ENCODE assay signal across 16 cellular contexts in the genomic region with DNA sequence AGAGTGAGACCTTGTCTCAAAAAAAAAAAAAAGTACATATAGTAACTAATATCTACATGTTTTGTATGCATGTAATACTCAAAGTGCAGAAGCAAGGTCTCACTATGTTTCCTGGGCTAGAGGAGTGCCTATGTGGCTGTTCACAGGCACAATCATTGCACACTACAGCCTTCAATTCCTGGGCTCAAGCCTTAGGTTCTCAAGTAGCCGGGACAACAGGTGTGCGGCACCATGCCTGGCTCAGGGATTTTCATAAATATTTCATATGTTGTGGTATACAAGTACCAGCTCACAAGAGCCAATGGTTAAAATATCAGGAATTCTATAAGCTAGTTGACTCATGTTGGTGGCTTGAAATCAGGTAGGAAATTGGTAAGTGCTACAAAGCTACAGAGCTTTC.
DNase-seq lines count a peak whose midpoint lies in the region; ATAC-seq, FAIRE-seq and TF ChIP-seq lines count a peak whose summit lies in the region.
"Had no signal": no experiment of that assay in that cellular context is flagged by ENCODE, and none has a peak within 500 bp of the region (broad histone marks: within the 10 kb centered on the region; RNA-seq: fewer than 3 reads in every experiment).

No MANE protein-coding gene starts in this region.

- H2BK120ac ChIP-seq in H1 (replicated peaks; ENCODE audit: low read depth, low read length) = peak overlapping the region; percentile 79
- peak overlapping the region; percentile 14 for H2BK120ac ChIP-seq in mesendoderm (ENCODE audit: low read depth, low read length)

- no peak overlapping the region; the same call in 1 of the 2 replicates for H2BK12ac ChIP-seq in H1 (ENCODE audit: low read depth, low read length)

- H3K23me2 ChIP-seq in H1 (ENCODE audit: low read depth, low read length) = no peaks in the 10 kb centered on the region

- H3K23ac ChIP-seq in H1 (ENCODE audit: insufficient read length) = no peak overlapping the region
- H3K23ac ChIP-seq in mesendoderm (ENCODE audit: low read length) = no peak overlapping the region

- H3K9me3 ChIP-seq in HUES6 (ENCODE audit: control insufficient read depth, insufficient read depth, low read depth, low read length) = no peaks in the 10 kb centered on the region
- H3K9me3 ChIP-seq in H1 (ENCODE audit: insufficient read depth in 2 of 2, low read depth in 1 of 2, low read length in 1 of 2) = no peaks in the 10 kb centered on the region
- H3K9me3 ChIP-seq: BLaER1 treated with 17β-estradiol and CSF1 and Interleukin-3, amounts not matched to agents 10 nM and 100 nM had no signal

- DNase-seq in GM18507 (ENCODE audit: extremely low spot score, insufficient read length, low read depth) (no peak), H1 (ENCODE audit: low read depth in 1 of 2, low spot score in 2 of 2) (peak in 1 of 2 experiments; percentile 37), mesendoderm (no peak), NCI-H1105 treated with DMSO at 0.1 percent for 48 hours (lab: John Stamatoyannopoulos, UW) (no peak), NCI-H1694 (lab: John Stamatoyannopoulos, UW) (no peak), SHP77 treated with DMSO at 0.1 percent for 48 hours (lab: John Stamatoyannopoulos, UW) (no peak)
- DNase-seq: ACHN; CD4-positive, CD25-positive, alpha-beta regulatory T cell; DMS 273 treated with DMSO at 0.1 percent for 48 hours; H7 had no signal

- no peak for TF ChIP-seq EP300 in H1 (IDR thresholded peaks at IDR 0.05; ENCODE audit: borderline replicate concordance in 1 of 2, low read depth in 2 of 2, low read length in 2 of 2)

- H4K20me1 ChIP-seq in H1 (replicated peaks in 1 of 2; ENCODE audit: control insufficient read depth in 1 of 2, insufficient read depth in 2 of 2, low read length in 2 of 2) = no peaks in the 10 kb centered on the region
- H4K20me1 ChIP-seq: BLaER1 treated with 17β-estradiol and CSF1 and Interleukin-3, amounts not matched to agents 10 nM and 100 nM had no signal

- H2BK5ac ChIP-seq in H1 (ENCODE audit: low read depth, low read length) (peak overlapping the region; percentile 73), mesendoderm (ENCODE audit: low read length) (no peak overlapping the region)

- H2BK20ac ChIP-seq in H1 (ENCODE audit: low read length) = no peak overlapping the region

- 0 out of 2 replicates have a peak overlapping the region, but pooled peaks have one; percentile 74 for H3K27ac ChIP-seq in HUES6 (ENCODE audit: low read depth, low read length)
- no peak overlapping the region for H3K27ac ChIP-seq in H1 (ENCODE audit: low read depth, low read length)
- H3K27ac ChIP-seq in mesendoderm (ENCODE audit: low read depth, low read length) = no peak overlapping the region
- H3K27ac ChIP-seq: BLaER1 treated with 17β-estradiol and CSF1 and Interleukin-3, amounts not matched to agents 10 nM and 100 nM had no signal

- H3K4me3 ChIP-seq in HUES6 (ENCODE audit: low read depth, low read length) = no peak overlapping the region
- H3K4me3 ChIP-seq in H1 (ENCODE audit: extremely low read depth in 1 of 4, insufficient read depth in 2 of 4, low read depth in 3 of 4, low read length in 4 of 4) = no peak overlapping the region
- H3K4me3 ChIP-seq in mesendoderm (ENCODE audit: low read length) = no peak overlapping the region
- H3K4me3 ChIP-seq: BLaER1 treated with 17β-estradiol and CSF1 and Interleukin-3, amounts not matched to agents 10 nM and 100 nM; GM12878 had no signal

- POLR2A ChIA-PET in H1 (lab: Charles Lee; ENCODE audit: partially characterized antibody) = interaction anchor here (0.6 to 2.3 kb wide), 9 partner anchors 8 to 86 kb away, joined by 3 to 12 read pairs (median 4); no protein-coding TSS in a partner anchor

- TF ChIP-seq CTCF in H1 (IDR thresholded peaks at IDR 0.05; ENCODE audit: control extremely low read depth in 1 of 3, insufficient read depth in 1 of 3, low read depth in 1 of 3, low read length in 3 of 3) = no peak

- no peak overlapping the region for H3K18ac ChIP-seq in H1 (ENCODE audit: extremely low read depth, low read length)
- peak overlapping the region; percentile 80 for H3K18ac ChIP-seq in mesendoderm (ENCODE audit: low read length)

- FAIRE-seq in GM18507 (lab: Jason Lieb, UNC) (peak; percentile 29), H1 (lab: Jason Lieb, UNC) (no peak)
- FAIRE-seq: GM12878, GM19239, HepG2 had no signal

- H3K4ac ChIP-seq in H1 (replicated peaks; ENCODE audit: insufficient read length, low read depth, low read length) (no peak overlapping the region), mesendoderm (ENCODE audit: low read depth, low read length) (no peak overlapping the region)

- H2AK5ac ChIP-seq in H1 (ENCODE audit: low read depth, low read length) = peak overlapping the region; percentile 43; the same call in 1 of the 2 replicates
- no peak overlapping the region for H2AK5ac ChIP-seq in mesendoderm (ENCODE audit: low read length)

- CTCF ChIA-PET in H1 (lab: Charles Lee; ENCODE audit: partially characterized antibody) = interaction anchor here (0.5 to 1.7 kb wide), 4 partner anchors 14 to 31 kb away, joined by 3 to 5 read pairs (median 4); no protein-coding TSS in a partner anchor

- H3K36me3 ChIP-seq in HUES6 (ENCODE audit: control insufficient read depth, insufficient read depth, low read length) (peaks cover 3% of the 10 kb centered on the region; the same call in 1 of the 2 replicates), H1 (ENCODE audit: control insufficient read depth in 2 of 4, insufficient read depth in 4 of 4, low read length in 3 of 4) (no peaks in the 10 kb centered on the region), mesendoderm (ENCODE audit: control insufficient read depth, insufficient read depth, low read length) (no peaks in the 10 kb centered on the region)
- H3K36me3 ChIP-seq: BLaER1 treated with 17β-estradiol and CSF1 and Interleukin-3, amounts not matched to agents 10 nM and 100 nM had no signal

- no peak overlapping the region for H3K4me2 ChIP-seq in H1 (ENCODE audit: insufficient read depth in 1 of 2, low read depth in 2 of 2, low read length in 2 of 2)
- no peak overlapping the region for H3K4me2 ChIP-seq in mesendoderm (ENCODE audit: low read length)
- H3K4me2 ChIP-seq: BLaER1 treated with 17β-estradiol and CSF1 and Interleukin-3, amounts not matched to agents 10 nM and 100 nM had no signal

- no peak overlapping the region for H4K5ac ChIP-seq in H1 (ENCODE audit: insufficient read length, low read depth, low read length)
- H4K5ac ChIP-seq in mesendoderm (ENCODE audit: low read length) = no peak overlapping the region

- H3K27me3 ChIP-seq in HUES6 (ENCODE audit: control insufficient read depth, insufficient read depth, low read length) (no peaks in the 10 kb centered on the region), H1 (replicated peaks in 1 of 4; ENCODE audit: control insufficient read depth in 3 of 4, extremely low read depth in 1 of 4, insufficient read depth in 3 of 4, low read length in 3 of 4) (no peaks in the 10 kb centered on the region), mesendoderm (ENCODE audit: insufficient read depth, low read length, poor library complexity) (no peaks in the 10 kb centered on the region)
- H3K27me3 ChIP-seq: BLaER1 treated with 17β-estradiol and CSF1 and Interleukin-3, amounts not matched to agents 10 nM and 100 nM had no signal

- H2AFZ ChIP-seq in H1 (ENCODE audit: low read length) = no peak overlapping the region

- H3K79me2 ChIP-seq in H1 (ENCODE audit: control insufficient read depth in 1 of 2, insufficient read depth in 2 of 2, low read length in 2 of 2) (peaks cover 0 to 31% of the 10 kb centered on the region in 2 experiments; a peak in 2 of 4 replicates), mesendoderm (ENCODE audit: control insufficient read depth, insufficient read depth, low read length) (peaks cover 4% of the 10 kb centered on the region)

- no peak for TF ChIP-seq RAD21 in H1 (IDR thresholded peaks at IDR 0.05 in 1 of 2, conservative IDR thresholded peaks at IDR 0.05 in 1 of 2; ENCODE audit: low read depth in 2 of 2, low read length in 2 of 2)

- 0 out of 2 replicates have a peak overlapping the region, but pooled peaks have one; percentile 84 for H2BK15ac ChIP-seq in H1 (ENCODE audit: low read length)
- peak overlapping the region; percentile 57 for H2BK15ac ChIP-seq in mesendoderm (replicated peaks; ENCODE audit: low read depth)

- 100% methylated on average over 2 of the region's 2 CpGs; no CpG with 5 or more reads in 1 of the 2 experiments for WGBS in H1 (ENCODE audit: extremely low coverage in 1 of 2, insufficient coverage in 1 of 2, insufficient read length in 1 of 2, insufficient replicate concordance in 2 of 2, low coverage in 1 of 2, low lambda C conversion rate in 2 of 2, missing lambda C conversion rate in 1 of 2), 2 experiments
- WGBS in mesendoderm (ENCODE audit: extremely low coverage, insufficient coverage, low lambda C conversion rate) = no CpG with 5 or more reads among the region's 2 CpGs

- H4K8ac ChIP-seq in H1 (ENCODE audit: extremely low read depth, insufficient read depth, low read length) = no peak overlapping the region
- no peak overlapping the region for H4K8ac ChIP-seq in mesendoderm (ENCODE audit: low read depth, low read length)

- no peak for ATAC-seq in GM21528 (IDR thresholded peaks at IDR 0.05; ENCODE audit: low FRiP score, unreplicated experiment)
- ATAC-seq: GM12878, HepG2 had no signal

- no peak for TF ChIP-seq POLR2A in H1 (IDR thresholded peaks at IDR 0.05; ENCODE audit: control extremely low read depth in 1 of 2, low read depth in 2 of 2, low read length in 2 of 2)

- H3K79me1 ChIP-seq in H1 (ENCODE audit: low read depth, low read length) = no peaks in the 10 kb centered on the region; the same call in 1 of the 2 replicates
- H3K79me1 ChIP-seq in mesendoderm (ENCODE audit: low read length) = no peaks in the 10 kb centered on the region

- no peak overlapping the region for H3K56ac ChIP-seq in H1 (replicated peaks; ENCODE audit: insufficient read length, low read depth, low read length)
- no peak overlapping the region for H3K56ac ChIP-seq in mesendoderm (ENCODE audit: low read length)

- H3K9ac ChIP-seq in HUES6 (ENCODE audit: low read length) (no peak overlapping the region), H1 (replicated peaks in 1 of 4; ENCODE audit: extremely low read depth in 1 of 4, low read depth in 3 of 4, low read length in 3 of 4) (no peak overlapping the region), mesendoderm (ENCODE audit: low read length) (no peak overlapping the region)
- H3K9ac ChIP-seq: BLaER1 treated with 17β-estradiol and CSF1 and Interleukin-3, amounts not matched to agents 10 nM and 100 nM had no signal

- peak overlapping the region; percentile 94 for H4K91ac ChIP-seq in H1 (replicated peaks; ENCODE audit: insufficient read length, low read length)

- H3K4me1 ChIP-seq in HUES6 (ENCODE audit: control insufficient read depth, insufficient read depth, low read length) (peaks cover 17% of the 10 kb centered on the region), H1 (replicated peaks in 1 of 4; ENCODE audit: control insufficient read depth in 3 of 4, insufficient read depth in 4 of 4, low read length in 3 of 4) (peaks cover 0 to 6% (median 1%) of the 10 kb centered on the region in 4 experiments; a peak in 2 of 7 replicates), mesendoderm (ENCODE audit: control insufficient read depth, low read depth, low read length) (peaks cover 2% of the 10 kb centered on the region)
- H3K4me1 ChIP-seq: BLaER1 treated with 17β-estradiol and CSF1 and Interleukin-3, amounts not matched to agents 10 nM and 100 nM had no signal

- H3K14ac ChIP-seq in H1 (ENCODE audit: insufficient read length) = no peak overlapping the region

TF ChIP-seq in H1, 55 proteins besides CTCF, POLR2A, EP300 and RAD21 (continues in another document):
- no peak for TF ChIP-seq SUZ12 (IDR thresholded peaks at IDR 0.05; ENCODE audit: low read length)
